23 cellular contexts compared by ENCODE assay signal in genomic region chr20:2672446-2672845, GRCh38.
"Had no signal": no experiment of that assay in that cellular context is flagged by ENCODE, and none has a peak within 500 bp of the region (broad histone marks: within the 10 kb centered on the region; RNA-seq: fewer than 3 reads in every experiment).

No MANE protein-coding gene starts in this region.

- H3K27ac Mint-ChIP-seq: memory B cell; nephron; stimulated activated naive B cell treated with anti-CD40 and anti-IgM and Interleukin-4, amounts not matched to agents 10 μg/mL and 1 μg/mL and 100 μg/mL, for 72 hours had no signal

- H3K36me3 Mint-ChIP-seq: memory B cell; naive thymus-derived CD8-positive, alpha-beta T cell had no signal

- DNase-seq: hippocampal formation; kidney glomerular epithelial cell; left cardiac atrium; left ventricle myocardium superior; naive thymus-derived CD8-positive, alpha-beta T cell; nucleus accumbens; pancreas; right lobe of liver; stimulated activated CD4-positive, alpha-beta T cell treated with anti-CD3 and anti-CD28 coated beads, Interleukin-1b, Interleukin-23, amount 100 ng/mL, for 48 hours; stimulated activated CD4-positive, alpha-beta T cell treated with anti-CD3 and anti-CD28 coated beads, Interleukin-2, amount 100 ng/mL, for 48 hours; stimulated activated CD4-positive, alpha-beta T cell treated with anti-CD3 and anti-CD28 coated beads, Interleukin-4, amount 100 ng/mL, for 4 hours; stimulated activated CD8-positive, alpha-beta memory T cell treated with anti-CD3 and anti-CD28 coated beads, Interleukin-4, amount 100 ng/mL, for 48 hours; stimulated activated naive B cell treated with anti-CD40 and anti-IgM and Interleukin-4, amounts not matched to agents 10 μg/mL and 1 μg/mL and 100 μg/mL, for 72 hours; stimulated activated naive CD8-positive, alpha-beta T cell treated with anti-CD3 and anti-CD28 coated beads, Interleukin-15, Interleukin-2, amounts not matched to agents 100 U/mL and 50 U/mL, for 24 hours; stomach; testis; thyroid gland; transverse colon; upper lobe of left lung had no signal

- H3K4me3 Mint-ChIP-seq: memory B cell; naive thymus-derived CD8-positive, alpha-beta T cell; nephron; neural crest cell; stimulated activated naive B cell treated with anti-CD40 and anti-IgM and Interleukin-4, amounts not matched to agents 10 μg/mL and 1 μg/mL and 100 μg/mL, for 72 hours had no signal

- ATAC-seq: left cardiac atrium; left lobe of liver; left ventricle myocardium superior; naive thymus-derived CD8-positive, alpha-beta T cell; pancreas; right lobe of liver; stimulated activated naive B cell treated with anti-CD40 and anti-IgM and Interleukin-4, amounts not matched to agents 10 μg/mL and 1 μg/mL and 100 μg/mL, for 72 hours had no signal

- H3K4me1 Mint-ChIP-seq: memory B cell; naive thymus-derived CD8-positive, alpha-beta T cell; nephron; neural crest cell; stimulated activated naive B cell treated with anti-CD40 and anti-IgM and Interleukin-4, amounts not matched to agents 10 μg/mL and 1 μg/mL and 100 μg/mL, for 72 hours had no signal

- H3K9me3 Mint-ChIP-seq: memory B cell; naive thymus-derived CD8-positive, alpha-beta T cell; nephron; neural crest cell; stimulated activated naive B cell treated with anti-CD40 and anti-IgM and Interleukin-4, amounts not matched to agents 10 μg/mL and 1 μg/mL and 100 μg/mL, for 72 hours had no signal
